10 cellular contexts compared by ENCODE assay signal in genomic region chr16:27402964-27403600, GRCh38. TPM values are rescaled to one million over a fixed set of nuclear protein-coding genes. Genes with fewer than 3 reads are reported as not detected.
DNase-seq lines count a peak whose midpoint lies in the region; ATAC-seq and TF ChIP-seq lines count a peak whose summit lies in the region.
"Had no signal": no experiment of that assay in that cellular context is flagged by ENCODE, and none has a peak within 500 bp of the region (broad histone marks: within the 10 kb centered on the region; RNA-seq: fewer than 3 reads in every experiment).

No MANE protein-coding gene starts in this region.

- TF ChIP-seq CTCF in omental fat pad (IDR thresholded peaks at IDR 0.05): no peak

- H3K27ac Mint-ChIP-seq in activated CD8-positive, alpha-beta T cell treated with anti-CD3 and anti-CD28 coated beads, Interleukin-2, amount 10 ng/mL, durations not matched to agents 7 days and 5 days: peak overlapping the region; percentile 94
- H3K27ac Mint-ChIP-seq in immature natural killer cell: peak overlapping the region; percentile 96 to 100 (median 98)

- H3K9me3 Mint-ChIP-seq in activated CD8-positive, alpha-beta T cell treated with anti-CD3 and anti-CD28 coated beads, Interleukin-2, amount 10 ng/mL, durations not matched to agents 7 days and 5 days (ENCODE audit: insufficient read depth): no peaks in the 10 kb centered on the region
- no peaks in the 10 kb centered on the region for H3K9me3 Mint-ChIP-seq in immature natural killer cell

- DNase-seq in activated T-cell treated with anti-CD3 and anti-CD28 coated beads, Interleukin-2, amount 50 U/mL, for 1 hour: peak; percentile 57
- DNase-seq in activated T-cell treated with anti-CD3 and anti-CD28 coated beads for 4 hours: no peak
- DNase-seq in activated CD8-positive, alpha-beta T cell treated with anti-CD3 and anti-CD28 coated beads, Interleukin-2, amount 10 ng/mL, durations not matched to agents 7 days and 5 days: peak; percentile 58
- DNase-seq in immature natural killer cell: peak in 1 of 3 donors; percentile 31
- DNase-seq in omental fat pad (ENCODE audit: low spot score): no peak
- no peak for DNase-seq in kidney tubule cell (ENCODE audit: low spot score)
- DNase-seq in left cardiac atrium: no peak
- DNase-seq: mesenchymal stem cell, OCI-M1 had no signal

- no peaks in the 10 kb centered on the region for H3K27me3 Mint-ChIP-seq in activated CD8-positive, alpha-beta T cell treated with anti-CD3 and anti-CD28 coated beads, Interleukin-2, amount 10 ng/mL, durations not matched to agents 7 days and 5 days (ENCODE audit: low read depth)
- H3K27me3 Mint-ChIP-seq in immature natural killer cell (ENCODE audit: low read depth in 3 of 3): peaks cover 17 to 32% (median 27%) of the 10 kb centered on the region in 3 donors

- no peak overlapping the region for H3K27ac ChIP-seq in subcutaneous abdominal adipose tissue (ENCODE audit: low read depth, low read length)

- H3K9ac ChIP-seq in subcutaneous abdominal adipose tissue (ENCODE audit: low read length in 5 of 5): peak overlapping the region in 1 of 5 donors; percentile 60

- peak overlapping the region; percentile 97 for H3K4me3 Mint-ChIP-seq in activated CD8-positive, alpha-beta T cell treated with anti-CD3 and anti-CD28 coated beads, Interleukin-2, amount 10 ng/mL, durations not matched to agents 7 days and 5 days
- H3K4me3 Mint-ChIP-seq in immature natural killer cell: peak overlapping the region; percentile 87 to 99 (median 90)

- H3K4me3 ChIP-seq in subcutaneous abdominal adipose tissue (ENCODE audit: low read depth in 1 of 5, low read length in 5 of 5): peak overlapping the region in 3 of 5 donors; percentile 6 to 19 (median 17)

- POLR2A ChIA-PET in activated CD8-positive, alpha-beta T cell treated with anti-CD3 and anti-CD28 coated beads, Interleukin-2, amount 10 ng/mL, durations not matched to agents 7 days and 5 days (lab: Charles Lee): interaction anchor here (0.7 to 8.1 kb wide), 15 partner anchors 16 to 805 kb away, joined by 3 to 100 read pairs (median 5); partner anchors contain the start of gene KDM8

- H3K36me3 Mint-ChIP-seq in activated CD8-positive, alpha-beta T cell treated with anti-CD3 and anti-CD28 coated beads, Interleukin-2, amount 10 ng/mL, durations not matched to agents 7 days and 5 days (ENCODE audit: low read depth): peaks cover 26% of the 10 kb centered on the region
- peaks cover 3 to 15% (median 9%) of the 10 kb centered on the region in 3 donors for H3K36me3 Mint-ChIP-seq in immature natural killer cell

- intact Hi-C loops in left cardiac atrium (cut with DNase I): no loop called here

- peaks cover 78% of the 10 kb centered on the region for H3K4me1 Mint-ChIP-seq in activated CD8-positive, alpha-beta T cell treated with anti-CD3 and anti-CD28 coated beads, Interleukin-2, amount 10 ng/mL, durations not matched to agents 7 days and 5 days (ENCODE audit: low read depth)
- peaks cover 88 to 98% of the 10 kb centered on the region in 2 donors for H3K4me1 Mint-ChIP-seq in immature natural killer cell

- peaks cover 0 to 38% (median 20%) of the 10 kb centered on the region in 5 donors for H3K4me1 ChIP-seq in subcutaneous abdominal adipose tissue (ENCODE audit: control insufficient read depth in 5 of 5, insufficient read depth in 5 of 5, low read length in 5 of 5)

- CTCF ChIA-PET in activated CD8-positive, alpha-beta T cell treated with anti-CD3 and anti-CD28 coated beads, Interleukin-2, amount 10 ng/mL, durations not matched to agents 7 days and 5 days (lab: Charles Lee): interaction anchor here (1.2 to 9.0 kb wide), 6 partner anchors 18 to 47 kb away, joined by 3 to 84 read pairs (median 20); no protein-coding TSS in a partner anchor

- H3K9me3 ChIP-seq in subcutaneous abdominal adipose tissue (ENCODE audit: control insufficient read depth in 5 of 5, low read length in 5 of 5): no peaks in the 10 kb centered on the region

- H3K27me3 ChIP-seq in subcutaneous abdominal adipose tissue (ENCODE audit: control insufficient read depth in 5 of 5, insufficient read depth in 4 of 5, low read length in 5 of 5): peaks cover 0 to 21% (median 9%) of the 10 kb centered on the region in 5 donors

- ATAC-seq in activated CD8-positive, alpha-beta T cell treated with anti-CD3 and anti-CD28 coated beads, Interleukin-2, amount 10 ng/mL, durations not matched to agents 7 days and 5 days: no peak
- ATAC-seq in omental fat pad (ENCODE audit: low FRiP score): no peak
- ATAC-seq in left cardiac atrium: no peak

- no peaks in the 10 kb centered on the region for H3K36me3 ChIP-seq in subcutaneous abdominal adipose tissue (ENCODE audit: control insufficient read depth in 5 of 5, insufficient read depth in 5 of 5, low read length in 5 of 5)

RNA-seq across cellular contexts. Expression of gene IL21R, which starts 1.1 kb away (rescaled TPM):
- 10 to 100 TPM; 23.5 to 24.2 TPM for total RNA-seq in activated CD8-positive, alpha-beta T cell treated with anti-CD3 and anti-CD28 coated beads, Interleukin-2, amount 10 ng/mL, durations not matched to agents 7 days and 5 days
- 10 to 100 TPM; 27.5 to 59.7 (median 49.6) TPM for polyA plus RNA-seq in immature natural killer cell
- total RNA-seq in omental fat pad (1 to 10 TPM in 1 of 4 donors, under 1 TPM in 2, not detected in 1; 0.19 to 1.3 (median 0.25) TPM), left cardiac atrium (under 1 TPM; 0.18 to 0.63 TPM)

Comparison
In these comparisons a context has a peak if more than half of its experiments do, and no peak if none do; other contexts are left out.
1. DNase-seq: peak in activated T-cell treated with anti-CD3 and anti-CD28 coated beads, Interleukin-2, amount 50 U/mL, for 1 hour (single experiment) and activated CD8-positive, alpha-beta T cell treated with anti-CD3 and anti-CD28 coated beads, Interleukin-2, amount 10 ng/mL, durations not matched to agents 7 days and 5 days (single experiment); none in activated T-cell treated with anti-CD3 and anti-CD28 coated beads for 4 hours (single experiment), omental fat pad (single experiment), kidney tubule cell (single experiment) and left cardiac atrium (single experiment).
2. RNA of gene IL21R, which starts 1.1 kb away (total RNA-seq): 23.5 to 24.2 TPM in activated CD8-positive, alpha-beta T cell treated with anti-CD3 and anti-CD28 coated beads, Interleukin-2, amount 10 ng/mL, durations not matched to agents 7 days and 5 days; 0.18 to 0.63 TPM in left cardiac atrium and 0.19 to 1.3 TPM in omental fat pad; every median in the first group is over 10 times any median in the second.